ENCODE assay signal across 1 cellular context in genomic region chr9:126613656-126614055, GRCh38.
TF ChIP-seq lines count a peak whose summit lies in the region.

Gene LMX1B, plus strand, starts transcription at chr9:126613928. Its CDS starts 522 bp downstream, at chr9:126614450.

TF ChIP-seq in HEK293, 187 proteins besides CTCF, POLR2A, EP300 and RAD21 (continued from another document and continues in another):
- TF ChIP-seq ZNF555 (tag by site-specific recombination; conservative IDR thresholded peaks at IDR 0.05) (no peak), ZNF664 (tag by site-specific recombination; IDR thresholded peaks at IDR 0.05) (no peak), ZNF544 (tag by site-specific recombination; IDR thresholded peaks at IDR 0.05) (no peak), IKZF3 (tag by site-specific recombination; IDR thresholded peaks at IDR 0.05) (peak; percentile 100), SCRT1 (tag by site-specific recombination; IDR thresholded peaks at IDR 0.05; ENCODE audit: borderline replicate concordance) (no peak), ZSCAN30 (tag by site-specific recombination; IDR thresholded peaks at IDR 0.05) (peak; percentile 61; the same call in 1 of the 2 replicates), HOXC10 (CRISPR knock-in tag; IDR thresholded peaks at IDR 0.05) (no peak), ZNF16 (tag by site-specific recombination; IDR thresholded peaks at IDR 0.05; ENCODE audit: low read depth) (no peak), EGR2 (tag by site-specific recombination; IDR thresholded peaks at IDR 0.05; ENCODE audit: low read depth) (no peak), ZNF341 (tag by site-specific recombination; IDR thresholded peaks at IDR 0.05; ENCODE audit: low read depth) (no peak), REST (tag by site-specific recombination; IDR thresholded peaks at IDR 0.05) (no peak), ZNF426 (tag by site-specific recombination; IDR thresholded peaks at IDR 0.05) (no peak), ZNF76 (tag by site-specific recombination; IDR thresholded peaks at IDR 0.05; ENCODE audit: borderline replicate concordance, low read depth) (peak; percentile 26; the same call in 1 of the 2 replicates), ZNF302 (tag by site-specific recombination; IDR thresholded peaks at IDR 0.05; ENCODE audit: low read depth) (no peak), ZNF645 (tag by site-specific recombination; IDR thresholded peaks at IDR 0.05) (no peak), ZNF292 (tag by site-specific recombination; IDR thresholded peaks at IDR 0.05; ENCODE audit: borderline replicate concordance, low read depth) (no peak), ZNF221 (tag by site-specific recombination; IDR thresholded peaks at IDR 0.05; ENCODE audit: borderline replicate concordance) (no peak), ZNF157 (tag by site-specific recombination; IDR thresholded peaks at IDR 0.05) (no peak), ZNF121 (tag by site-specific recombination; IDR thresholded peaks at IDR 0.05) (no peak), ZNF112 (tag by site-specific recombination; IDR thresholded peaks at IDR 0.05) (no peak), SCRT2 (tag by site-specific recombination; IDR thresholded peaks at IDR 0.05) (no peak), ZNF626 (tag by site-specific recombination; IDR thresholded peaks at IDR 0.05) (no peak), MYNN (tag by site-specific recombination; IDR thresholded peaks at IDR 0.05; ENCODE audit: borderline replicate concordance) (no peak), ZNF138 (tag by site-specific recombination; IDR thresholded peaks at IDR 0.05; ENCODE audit: borderline replicate concordance) (no peak), ZNF777 (tag by site-specific recombination; IDR thresholded peaks at IDR 0.05; ENCODE audit: borderline replicate concordance) (no peak), ZNF248 (tag by site-specific recombination; IDR thresholded peaks at IDR 0.05) (no peak), ZNF391 (tag by site-specific recombination; IDR thresholded peaks at IDR 0.05; ENCODE audit: borderline replicate concordance, low read depth) (no peak), ZNF169 (tag by site-specific recombination; IDR thresholded peaks at IDR 0.05) (no peak), PRDM2 (tag by site-specific recombination; IDR thresholded peaks at IDR 0.05; ENCODE audit: borderline replicate concordance) (no peak), ZNF701 (tag by site-specific recombination; IDR thresholded peaks at IDR 0.05) (no peak), ZNF600 (tag by site-specific recombination; IDR thresholded peaks at IDR 0.05) (no peak), ZNF792 (tag by site-specific recombination; IDR thresholded peaks at IDR 0.05) (no peak), PRDM4 (tag by site-specific recombination; IDR thresholded peaks at IDR 0.05) (no peak), PRDM1 (tag by site-specific recombination; IDR thresholded peaks at IDR 0.05) (no peak)
- TF ChIP-seq, protein P1, sequence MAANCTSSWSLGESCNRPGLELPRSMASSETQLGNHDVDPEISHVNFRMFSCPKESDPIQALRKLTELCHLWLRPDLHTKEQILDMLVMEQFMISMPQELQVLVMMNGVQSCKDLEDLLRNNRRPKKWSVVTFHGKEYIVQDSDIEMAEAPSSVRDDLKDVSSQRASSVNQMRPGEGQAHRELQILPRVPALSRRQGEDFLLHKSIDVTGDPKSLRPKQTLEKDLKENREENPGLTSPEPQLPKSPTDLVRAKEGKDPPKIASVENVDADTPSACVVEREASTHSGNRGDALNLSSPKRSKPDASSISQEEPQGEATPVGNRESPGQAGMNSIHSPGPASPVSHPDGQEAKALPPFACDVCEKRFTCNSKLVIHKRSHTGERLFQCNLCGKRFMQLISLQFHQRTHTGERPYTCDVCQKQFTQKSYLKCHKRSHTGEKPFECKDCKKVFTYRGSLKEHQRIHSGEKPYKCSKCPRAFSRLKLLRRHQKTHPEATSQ (tag by site-specific recombination; IDR thresholded peaks at IDR 0.05), result 0 out of 2 replicates have a peak, but pooled peaks have one; percentile 47
- TF ChIP-seq, protein P2, sequence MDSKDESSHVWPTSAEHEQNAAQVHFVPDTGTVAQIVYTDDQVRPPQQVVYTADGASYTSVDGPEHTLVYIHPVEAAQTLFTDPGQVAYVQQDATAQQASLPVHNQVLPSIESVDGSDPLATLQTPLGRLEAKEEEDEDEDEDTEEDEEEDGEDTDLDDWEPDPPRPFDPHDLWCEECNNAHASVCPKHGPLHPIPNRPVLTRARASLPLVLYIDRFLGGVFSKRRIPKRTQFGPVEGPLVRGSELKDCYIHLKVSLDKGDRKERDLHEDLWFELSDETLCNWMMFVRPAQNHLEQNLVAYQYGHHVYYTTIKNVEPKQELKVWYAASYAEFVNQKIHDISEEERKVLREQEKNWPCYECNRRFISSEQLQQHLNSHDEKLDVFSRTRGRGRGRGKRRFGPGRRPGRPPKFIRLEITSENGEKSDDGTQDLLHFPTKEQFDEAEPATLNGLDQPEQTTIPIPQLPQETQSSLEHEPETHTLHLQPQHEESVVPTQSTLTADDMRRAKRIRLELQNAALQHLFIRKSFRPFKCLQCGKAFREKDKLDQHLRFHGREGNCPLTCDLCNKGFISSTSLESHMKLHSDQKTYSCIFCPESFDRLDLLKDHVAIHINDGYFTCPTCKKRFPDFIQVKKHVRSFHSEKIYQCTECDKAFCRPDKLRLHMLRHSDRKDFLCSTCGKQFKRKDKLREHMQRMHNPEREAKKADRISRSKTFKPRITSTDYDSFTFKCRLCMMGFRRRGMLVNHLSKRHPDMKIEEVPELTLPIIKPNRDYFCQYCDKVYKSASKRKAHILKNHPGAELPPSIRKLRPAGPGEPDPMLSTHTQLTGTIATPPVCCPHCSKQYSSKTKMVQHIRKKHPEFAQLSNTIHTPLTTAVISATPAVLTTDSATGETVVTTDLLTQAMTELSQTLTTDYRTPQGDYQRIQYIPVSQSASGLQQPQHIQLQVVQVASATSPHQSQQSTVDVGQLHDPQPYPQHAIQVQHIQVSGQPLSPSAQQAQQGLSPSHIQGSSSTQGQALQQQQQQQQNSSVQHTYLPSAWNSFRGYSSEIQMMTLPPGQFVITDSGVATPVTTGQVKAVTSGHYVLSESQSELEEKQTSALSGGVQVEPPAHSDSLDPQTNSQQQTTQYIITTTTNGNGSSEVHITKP (tag by site-specific recombination; IDR thresholded peaks at IDR 0.05), result no peak
- TF ChIP-seq, protein P3, sequence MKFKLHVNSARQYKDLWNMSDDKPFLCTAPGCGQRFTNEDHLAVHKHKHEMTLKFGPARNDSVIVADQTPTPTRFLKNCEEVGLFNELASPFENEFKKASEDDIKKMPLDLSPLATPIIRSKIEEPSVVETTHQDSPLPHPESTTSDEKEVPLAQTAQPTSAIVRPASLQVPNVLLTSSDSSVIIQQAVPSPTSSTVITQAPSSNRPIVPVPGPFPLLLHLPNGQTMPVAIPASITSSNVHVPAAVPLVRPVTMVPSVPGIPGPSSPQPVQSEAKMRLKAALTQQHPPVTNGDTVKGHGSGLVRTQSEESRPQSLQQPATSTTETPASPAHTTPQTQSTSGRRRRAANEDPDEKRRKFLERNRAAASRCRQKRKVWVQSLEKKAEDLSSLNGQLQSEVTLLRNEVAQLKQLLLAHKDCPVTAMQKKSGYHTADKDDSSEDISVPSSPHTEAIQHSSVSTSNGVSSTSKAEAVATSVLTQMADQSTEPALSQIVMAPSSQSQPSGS (tag by site-specific recombination; IDR thresholded peaks at IDR 0.05; ENCODE audit: low read depth), result no peak
- TF ChIP-seq, protein P4, sequence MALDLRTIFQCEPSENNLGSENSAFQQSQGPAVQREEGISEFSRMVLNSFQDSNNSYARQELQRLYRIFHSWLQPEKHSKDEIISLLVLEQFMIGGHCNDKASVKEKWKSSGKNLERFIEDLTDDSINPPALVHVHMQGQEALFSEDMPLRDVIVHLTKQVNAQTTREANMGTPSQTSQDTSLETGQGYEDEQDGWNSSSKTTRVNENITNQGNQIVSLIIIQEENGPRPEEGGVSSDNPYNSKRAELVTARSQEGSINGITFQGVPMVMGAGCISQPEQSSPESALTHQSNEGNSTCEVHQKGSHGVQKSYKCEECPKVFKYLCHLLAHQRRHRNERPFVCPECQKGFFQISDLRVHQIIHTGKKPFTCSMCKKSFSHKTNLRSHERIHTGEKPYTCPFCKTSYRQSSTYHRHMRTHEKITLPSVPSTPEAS (tag by site-specific recombination; IDR thresholded peaks at IDR 0.05), result no peak
